Comparison of ENCODE assay signal across 16 cellular contexts in the genomic region with DNA sequence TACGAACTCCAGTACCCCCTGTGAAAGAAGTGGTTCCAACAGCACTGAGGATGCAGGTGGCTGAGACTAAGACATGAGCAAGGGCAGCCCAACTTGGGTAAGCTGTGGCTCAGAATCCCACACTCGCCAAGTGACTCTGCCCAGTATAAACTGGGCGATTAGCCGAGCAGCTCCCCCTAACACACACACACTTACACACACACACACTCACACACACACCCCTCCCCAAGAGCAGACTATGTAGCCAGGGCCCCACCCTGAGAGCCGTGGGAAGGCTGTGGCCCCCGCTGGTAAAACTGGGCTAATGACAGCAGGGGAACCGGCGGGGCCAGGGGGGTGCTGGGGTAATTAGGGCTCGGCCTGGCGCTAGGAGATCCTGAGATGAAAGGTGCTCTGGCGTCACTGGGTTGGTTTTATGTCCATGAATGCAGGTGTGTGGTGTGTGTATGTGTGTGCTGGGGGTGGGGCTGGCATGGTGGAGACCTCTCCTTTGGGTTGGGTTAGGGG. TPM values are rescaled to one million over a fixed set of nuclear protein-coding genes. Genes with fewer than 3 reads are reported as not detected.
DNase-seq lines count a peak whose midpoint lies in the region; ATAC-seq and TF ChIP-seq lines count a peak whose summit lies in the region.
"Had no signal": no experiment of that assay in that cellular context is flagged by ENCODE, and none has a peak within 500 bp of the region (broad histone marks: within the 10 kb centered on the region; RNA-seq: fewer than 3 reads in every experiment).

No MANE protein-coding gene starts in this region.

- no peaks in the 10 kb centered on the region for H3K9me3 Mint-ChIP-seq in T-helper 1 cell treated with Interleukin-12 subunit alpha and Interleukin-12 subunit beta and Interleukin-4 antibody, amounts not matched to agents 30 μg/mL and 1 μg/mL, for 36 hours
- H3K9me3 Mint-ChIP-seq in T-cell: no peaks in the 10 kb centered on the region

- peaks cover 60% of the 10 kb centered on the region for H3K27me3 Mint-ChIP-seq in T-helper 1 cell treated with Interleukin-12 subunit alpha and Interleukin-12 subunit beta and Interleukin-4 antibody, amounts not matched to agents 30 μg/mL and 1 μg/mL, for 36 hours (ENCODE audit: low read depth)
- H3K27me3 Mint-ChIP-seq in T-cell: peaks cover 0 to 3% of the 10 kb centered on the region in 2 donors

- WGBS in esophagus squamous epithelium, 2 donors: 54 to 85% methylated on average over 2 to 4 of the region's 11 CpGs

- H3K27me3 ChIP-seq in esophagus squamous epithelium: no peaks in the 10 kb centered on the region
- no peaks in the 10 kb centered on the region for H3K27me3 ChIP-seq in gastrocnemius medialis

- no peaks in the 10 kb centered on the region for H3K9me3 ChIP-seq in esophagus squamous epithelium
- no peaks in the 10 kb centered on the region for H3K9me3 ChIP-seq in gastrocnemius medialis
- H3K9me3 ChIP-seq: SK-N-SH had no signal

- no peak for DNase-seq in T-helper 1 cell
- no peak for DNase-seq in T-cell
- DNase-seq in esophagus squamous epithelium (lab: John Stamatoyannopoulos, UW): no peak
- no peak for DNase-seq in gastrocnemius medialis
- no peak for DNase-seq in activated gamma-delta T cell treated with Interleukin-2 at 50 U/mL for 16 hours
- DNase-seq in NCI-H82 (lab: John Stamatoyannopoulos, UW): no peak
- DNase-seq: activated CD8-positive, alpha-beta memory T cell treated with anti-CD3 and anti-CD28 coated beads, Interleukin-2, amount 50 U/mL, for 48 hours; effector memory CD4-positive, alpha-beta T cell; GDM1; hippocampal formation; NCI-H226; SK-N-SH had no signal

- ATAC-seq in T-cell (replicated peaks in 1 of 4) (no peak), gastrocnemius medialis (no peak), GM18907 (IDR thresholded peaks at IDR 0.05; ENCODE audit: unreplicated experiment) (no peak)

- CTCF ChIA-PET in T-cell (lab: Charles Lee): interaction anchor here (0.6 to 3.7 kb wide), 3 partner anchors 13 to 51 kb away, joined by 4 to 15 read pairs (median 4); no protein-coding TSS in a partner anchor

- no peak for TF ChIP-seq CTCF in esophagus squamous epithelium (IDR thresholded peaks at IDR 0.05)
- TF ChIP-seq CTCF in gastrocnemius medialis (IDR thresholded peaks at IDR 0.05 in 4 of 5, conservative IDR thresholded peaks at IDR 0.05 in 1 of 5): no peak

- POLR2A ChIA-PET in T-cell (lab: Charles Lee): interaction anchor here in 1 of 2 donors (0.7 kb wide), 1 partner anchor 218 kb away, joined by 4 read pairs; no protein-coding TSS in a partner anchor

- TF ChIP-seq POLR2A in esophagus squamous epithelium (IDR thresholded peaks at IDR 0.05) (no peak), gastrocnemius medialis (IDR thresholded peaks at IDR 0.05) (no peak)

- peak overlapping the region; percentile 81 for H3K4me3 Mint-ChIP-seq in T-helper 1 cell treated with Interleukin-12 subunit alpha and Interleukin-12 subunit beta and Interleukin-4 antibody, amounts not matched to agents 30 μg/mL and 1 μg/mL, for 36 hours
- H3K4me3 Mint-ChIP-seq in T-cell: peak overlapping the region; percentile 81 to 88 (median 86)

- H3K27ac ChIP-seq in esophagus squamous epithelium (peak overlapping the region; percentile 60 to 98 (median 95)), gastrocnemius medialis (peak overlapping the region; percentile 84 to 100 (median 100))

- H3K36me3 ChIP-seq in esophagus squamous epithelium (no peaks in the 10 kb centered on the region), gastrocnemius medialis (no peaks in the 10 kb centered on the region)

- H3K27ac Mint-ChIP-seq in T-helper 1 cell treated with Interleukin-12 subunit alpha and Interleukin-12 subunit beta and Interleukin-4 antibody, amounts not matched to agents 30 μg/mL and 1 μg/mL, for 36 hours: no peak overlapping the region
- H3K27ac Mint-ChIP-seq in T-cell: peak overlapping the region; percentile 90 to 91

- in situ Hi-C loops in gastrocnemius medialis (cut with MboI; ENCODE audit: low sequenced_read_pairs in 4 of 4): no loop called here

- intact Hi-C loops in esophagus squamous epithelium (cut with DNase I) (loop anchor here (10.0 kb wide), 1 partner anchor 53 kb away; no protein-coding TSS in a partner anchor), gastrocnemius medialis (cut with DNase I; ENCODE audit: low total_unique reads) (loop anchor here (1.0 to 5.0 kb wide), 3 partner anchors 14 to 106 kb away; no protein-coding TSS in a partner anchor)

- peaks cover 29 to 82% (median 47%) of the 10 kb centered on the region in 3 donors for H3K4me1 ChIP-seq in esophagus squamous epithelium
- H3K4me1 ChIP-seq in gastrocnemius medialis: peaks cover 30 to 38% of the 10 kb centered on the region in 2 donors

- no peaks in the 10 kb centered on the region for H3K36me3 Mint-ChIP-seq in T-helper 1 cell treated with Interleukin-12 subunit alpha and Interleukin-12 subunit beta and Interleukin-4 antibody, amounts not matched to agents 30 μg/mL and 1 μg/mL, for 36 hours (ENCODE audit: low read depth)
- H3K36me3 Mint-ChIP-seq in T-cell: no peaks in the 10 kb centered on the region

- no peak overlapping the region for H3K4me3 ChIP-seq in esophagus squamous epithelium
- H3K4me3 ChIP-seq in gastrocnemius medialis: no peak overlapping the region

- peaks cover 18% of the 10 kb centered on the region for H3K4me1 Mint-ChIP-seq in T-helper 1 cell treated with Interleukin-12 subunit alpha and Interleukin-12 subunit beta and Interleukin-4 antibody, amounts not matched to agents 30 μg/mL and 1 μg/mL, for 36 hours (ENCODE audit: low read depth)
- peaks cover 36 to 40% (median 39%) of the 10 kb centered on the region in 3 donors for H3K4me1 Mint-ChIP-seq in T-cell

RNA-seq across cellular contexts. Expression of a gene that starts 1.2 kb away (rescaled TPM):
- total RNA-seq in T-cell: 10 to 100 TPM; 30.4 to 54.0 (median 48.9) TPM
- 10 to 100 TPM in 2 of 4 donors, 1 to 10 TPM in 2; 4.2 to 27.1 (median 13.4) TPM for total RNA-seq in esophagus squamous epithelium
- 10 to 100 TPM; 42.2 to 71.6 (median 48.2) TPM for total RNA-seq in gastrocnemius medialis

RNA-seq across cellular contexts. Expression of a gene that starts 7.4 kb away (rescaled TPM):
- total RNA-seq in T-cell: 100 to 1,000 TPM in 1 of 5 donors, 10 to 100 TPM in 4; 75.9 to 104 (median 87.0) TPM
- 10 to 100 TPM; 44.2 to 56.1 (median 49.0) TPM for total RNA-seq in esophagus squamous epithelium
- total RNA-seq in gastrocnemius medialis: 100 to 1,000 TPM in 2 of 4 donors, 10 to 100 TPM in 2; 54.2 to 124 (median 93.9) TPM

RNA-seq across cellular contexts. Expression of a gene that starts 38.8 kb away (rescaled TPM):
- total RNA-seq in T-cell (10 to 100 TPM; 11.5 to 33.6 (median 21.9) TPM), esophagus squamous epithelium (10 to 100 TPM in 1 of 4 donors, 1 to 10 TPM in 3; 3.8 to 16.4 (median 5.4) TPM), gastrocnemius medialis (10 to 100 TPM; 16.0 to 34.2 (median 18.3) TPM)

RNA-seq across cellular contexts. Expression of a gene that starts 46.3 kb away (rescaled TPM):
- total RNA-seq in T-cell (not detected), esophagus squamous epithelium (1 to 10 TPM in 1 of 4 donors, not detected in 3; 4.0 TPM), gastrocnemius medialis (10 to 100 TPM; 11.4 to 20.6 (median 16.3) TPM)
- total RNA-seq: A673, HT1080 had no signal
